ENCODE assay signal across 9 cellular contexts in genomic region chr12:7130791-7131501, GRCh38. TPM values are rescaled to one million over a fixed set of nuclear protein-coding genes. Genes with fewer than 3 reads are reported as not detected.
DNase-seq lines count a peak whose midpoint lies in the region; ATAC-seq and TF ChIP-seq lines count a peak whose summit lies in the region.
"Had no signal": no experiment of that assay in that cellular context is flagged by ENCODE, and none has a peak within 500 bp of the region (broad histone marks: within the 10 kb centered on the region; RNA-seq: fewer than 3 reads in every experiment).

No MANE protein-coding gene starts in this region.

- peak overlapping the region; percentile 72 for H3K4me3 Mint-ChIP-seq in MCF 10A (ENCODE audit: unreplicated experiment)

- H3K9me3 ChIP-seq in HUES48 (ENCODE audit: control insufficient read depth, insufficient read depth, low read length): no peaks in the 10 kb centered on the region
- H3K9me3 ChIP-seq in iPS-20b (ENCODE audit: insufficient read depth, low read depth, low read length): no peaks in the 10 kb centered on the region
- no peaks in the 10 kb centered on the region for H3K9me3 ChIP-seq in skeletal muscle satellite cell (replicated peaks; ENCODE audit: low read length)

- CTCF ChIA-PET in MCF 10A (lab: Yijun Ruan, JAX): interaction anchor here (0.6 to 1.3 kb wide), 3 partner anchors 13 to 59 kb away, joined by 3 to 5 read pairs (median 4); no protein-coding TSS in a partner anchor

- H3K27me3 Mint-ChIP-seq in MCF 10A (ENCODE audit: insufficient read depth, unreplicated experiment): no peaks in the 10 kb centered on the region

- TF ChIP-seq CTCF in MCF 10A (IDR thresholded peaks at IDR 0.05; ENCODE audit: unreplicated experiment): no peak

- H3K36me3 Mint-ChIP-seq in MCF 10A (ENCODE audit: insufficient read depth, unreplicated experiment): peaks cover 30% of the 10 kb centered on the region

- H3K4me3 ChIP-seq in HUES48 (ENCODE audit: low read depth, low read length) (peak overlapping the region; percentile 94), iPS-20b (ENCODE audit: low read length) (peak overlapping the region; percentile 87), skeletal muscle satellite cell (ENCODE audit: low read length) (peak overlapping the region; percentile 58)

- no peaks in the 10 kb centered on the region for H3K9me3 Mint-ChIP-seq in MCF 10A (ENCODE audit: unreplicated experiment)

- BruUV-seq in MCF 10A (replicated peaks; lab: Mats Ljungman, UMichigan): no TSS peak

- intact Hi-C loops in MCF 10A (cut with micrococcal nuclease): no loop called here

- H3K4me1 ChIP-seq in HUES48 (ENCODE audit: control insufficient read depth, insufficient read depth, low read length) (no peaks in the 10 kb centered on the region; the same call in 1 of the 2 replicates), iPS-20b (ENCODE audit: insufficient read depth, low read length) (peaks cover 12% of the 10 kb centered on the region), skeletal muscle satellite cell (ENCODE audit: control insufficient read depth, insufficient read depth, low read length) (peaks cover 20% of the 10 kb centered on the region)

- ATAC-seq in HG03565 (IDR thresholded peaks at IDR 0.05; ENCODE audit: unreplicated experiment): no peak

- POLR2A ChIA-PET in MCF 10A (lab: Yijun Ruan, JAX): no interaction called here

- H3K4me1 Mint-ChIP-seq in MCF 10A (ENCODE audit: insufficient read depth, unreplicated experiment): peaks cover 17% of the 10 kb centered on the region

- peak overlapping the region; percentile 33 for H3K27ac Mint-ChIP-seq in MCF 10A (ENCODE audit: low read depth, unreplicated experiment)

- DNase-seq in DMS 273 (lab: John Stamatoyannopoulos, UW; ENCODE audit: unreplicated experiment): peak; percentile 54
- DNase-seq in DMS 273 treated with DMSO at 0.1 percent for 48 hours (lab: John Stamatoyannopoulos, UW): no peak
- peak; percentile 17 for DNase-seq in T1000 (lab: John Stamatoyannopoulos, UW)
- DNase-seq in MCF 10A (ENCODE audit: unreplicated experiment): no peak

- H3K27ac ChIP-seq in HUES48 (ENCODE audit: low read depth, low read length): no peak overlapping the region
- no peak overlapping the region for H3K27ac ChIP-seq in iPS-20b (ENCODE audit: low read length)

- peaks cover 11% of the 10 kb centered on the region for H3K27me3 ChIP-seq in HUES48 (ENCODE audit: control insufficient read depth, insufficient read depth, low read length)
- H3K27me3 ChIP-seq in iPS-20b (ENCODE audit: insufficient read depth, low read length): peaks cover 33% of the 10 kb centered on the region
- peaks cover 14% of the 10 kb centered on the region for H3K27me3 ChIP-seq in skeletal muscle satellite cell (ENCODE audit: control insufficient read depth, insufficient read depth, low read length)

- H3K9ac ChIP-seq in HUES48 (ENCODE audit: low read depth, low read length) (no peak overlapping the region), iPS-20b (ENCODE audit: low read depth, low read length) (peak overlapping the region; percentile 75; the same call in 1 of the 2 replicates), skeletal muscle satellite cell (ENCODE audit: low read depth, low read length) (no peak overlapping the region)

- H3K36me3 ChIP-seq in HUES48 (ENCODE audit: control insufficient read depth, insufficient read depth, low read length) (peaks cover 8% of the 10 kb centered on the region), iPS-20b (ENCODE audit: insufficient read depth, low read depth, low read length) (peaks cover 15% of the 10 kb centered on the region), skeletal muscle satellite cell (ENCODE audit: insufficient read depth, low read length) (no peaks in the 10 kb centered on the region)

- H3K4me2 ChIP-seq in skeletal muscle satellite cell (ENCODE audit: low read length): peak overlapping the region; percentile 89

RNA-seq across cellular contexts. Expression of gene CLSTN3, which starts 0.8 kb away (rescaled TPM):
- 34.6 and 40.2 TPM in 2 replicates for total RNA-seq in MCF 10A (2022)
- 3.5 and 6.6 TPM in 2 replicates for total RNA-seq in skeletal muscle satellite cell (2012; rRNA removed)

RNA-seq across cellular contexts. Expression of gene RBP5, which starts 2.3 kb away (rescaled TPM):
- total RNA-seq in MCF 10A (2022): not detected in 2 replicates
- total RNA-seq in skeletal muscle satellite cell (2012; rRNA removed): not detected in 2 replicates
- total RNA-seq: frontal cortex had no signal

RNA-seq across cellular contexts. Expression of gene C1RL, which starts 21.9 kb away (rescaled TPM):
- total RNA-seq in MCF 10A (2022): 49.8 and 55.7 TPM in 2 replicates
- 13.8 and 17.0 TPM in 2 replicates for total RNA-seq in skeletal muscle satellite cell (2012; rRNA removed)

RNA-seq across cellular contexts. Expression of gene C1R, which starts 38.7 kb away (rescaled TPM):
- 13.1 and 16.7 TPM in 2 replicates for total RNA-seq in MCF 10A (2022)
- 17.5 and 83.7 TPM in 2 replicates for total RNA-seq in skeletal muscle satellite cell (2012; rRNA removed)

RNA-seq across cellular contexts. Expression of gene PEX5, which starts 58.5 kb away (rescaled TPM):
- 42.2 and 49.4 TPM in 2 replicates for total RNA-seq in MCF 10A (2022)
- total RNA-seq in skeletal muscle satellite cell (2012; rRNA removed): 26.9 and 31.0 TPM in 2 replicates

Comparison
In these comparisons a context has a peak if more than half of its experiments do, and no peak if none do; other contexts are left out.
1. DNase-seq: peak in DMS 273 (single experiment) and T1000 (single experiment); none in DMS 273 treated with DMSO at 0.1 percent for 48 hours (single experiment) and MCF 10A (single experiment).
2. Peak in every context shown above with its lines, with median percentiles within 50 percentile points of each other: H3K4me3 ChIP-seq.